Comparison of ENCODE assay signal across 21 cellular contexts in genomic region chr6:147065786-147066185, GRCh38.
DNase-seq lines count a peak whose midpoint lies in the region; ATAC-seq lines count a peak whose summit lies in the region.
"Had no signal": no experiment of that assay in that cellular context is flagged by ENCODE, and none has a peak within 500 bp of the region (broad histone marks: within the 10 kb centered on the region; RNA-seq: fewer than 3 reads in every experiment).

No MANE protein-coding gene starts in this region.

- DNase-seq in NCI-H510A treated with DMSO at 0.1 percent for 48 hours (lab: John Stamatoyannopoulos, UW), result peak; percentile 33
- no peak for DNase-seq in NCI-H510A (lab: John Stamatoyannopoulos, UW)
- peak; percentile 97 for DNase-seq in NCI-H146 treated with DMSO at 0.1 percent for 48 hours (lab: John Stamatoyannopoulos, UW; ENCODE audit: unreplicated experiment)
- peak; percentile 48 for DNase-seq in SHP77 treated with DMSO at 0.1 percent for 48 hours (lab: John Stamatoyannopoulos, UW)
- DNase-seq in pons (ENCODE audit: low spot score), result peak; percentile 45
- DNase-seq in effector CD8-positive, alpha-beta T cell (lab: John Stamatoyannopoulos, UW), result no peak
- DNase-seq: activated CD4-positive, alpha-beta T cell treated with anti-CD3 and anti-CD28 coated beads, Interleukin-2, amount 50 U/mL, for 4 hours; BE2C; esophagus squamous epithelium; HFFc6; kidney; mammary epithelial cell; naive thymus-derived CD4-positive, alpha-beta T cell; NCI-H1930; NK-92 treated with Interleukin-12 subunit alpha and Interleukin-12 subunit beta, amount 100 ng/mL, for 24 hours; stimulated activated CD4-positive, alpha-beta T cell treated with anti-CD3 and anti-CD28 coated beads, Interleukin-15, amount 100 ng/mL, for 24 hours; T-helper 9 cell had no signal

- ATAC-seq in HG02798 (IDR thresholded peaks at IDR 0.05; ENCODE audit: poor library complexity, unreplicated experiment), result no peak
- ATAC-seq in GM18517 (IDR thresholded peaks at IDR 0.05; ENCODE audit: unreplicated experiment), result no peak
- ATAC-seq: gastroesophageal sphincter; naive thymus-derived CD4-positive, alpha-beta T cell; WTC11 had no signal

Comparison
In these comparisons a context has a peak if more than half of its experiments do, and no peak if none do; other contexts are left out.
1. DNase-seq: peak in NCI-H510A treated with DMSO at 0.1 percent for 48 hours (single experiment), NCI-H146 treated with DMSO at 0.1 percent for 48 hours (single experiment), SHP77 treated with DMSO at 0.1 percent for 48 hours (single experiment) and pons (single experiment); none in NCI-H510A (single experiment) and effector CD8-positive, alpha-beta T cell (single experiment).